ENCODE assay signal across 22 cellular contexts in genomic region chr6:15319677-15320076, GRCh38.
DNase-seq lines count a peak whose midpoint lies in the region; ATAC-seq, FAIRE-seq and TF ChIP-seq lines count a peak whose summit lies in the region.
"Had no signal": no experiment of that assay in that cellular context is flagged by ENCODE, and none has a peak within 500 bp of the region (broad histone marks: within the 10 kb centered on the region; RNA-seq: fewer than 3 reads in every experiment).

No MANE protein-coding gene starts in this region.

- no peak for DNase-seq in activated T-cell treated with anti-CD3 and anti-CD28 coated beads, Interleukin-2, amount 50 U/mL, for 24 hours
- DNase-seq in activated T-cell treated with anti-CD3 and anti-CD28 coated beads for 4 hours (no peak), NCI-H526 treated with DMSO at 0.1 percent for 48 hours (lab: John Stamatoyannopoulos, UW) (peak; percentile 23), GM12878 (ENCODE audit: low read depth, low spot score) (no peak), sigmoid colon (no peak), T-helper 1 cell (no peak)
- DNase-seq: activated CD4-positive, alpha-beta T cell treated with anti-CD3 and anti-CD28 coated beads for 48 hours; activated CD8-positive, alpha-beta memory T cell treated with anti-CD3 and anti-CD28 coated beads, Interleukin-2, amount 50 U/mL, for 4 hours; Caco-2; cerebellar nuclear complex; HCEC 1CT; kidney; mucosa of descending colon; NCI-H1092 treated with DMSO at 0.1 percent for 48 hours; NCI-H1930; SJCRH30 had no signal

- ATAC-seq in GM12878 (peak; percentile 10), HG02763 (IDR thresholded peaks at IDR 0.05; ENCODE audit: unreplicated experiment) (no peak)
- ATAC-seq: mucosa of descending colon had no signal

- peaks cover 94% of the 10 kb centered on the region for H3K4me1 Mint-ChIP-seq in activated T-cell treated with anti-CD3 and anti-CD28 coated beads, Interleukin-2, amount 50 U/mL, for 24 hours (ENCODE audit: low read depth)

- no peaks in the 10 kb centered on the region for H4K20me1 ChIP-seq in GM12878 (ENCODE audit: control insufficient read depth, insufficient read depth)

- H3K9me3 ChIP-seq in GM12878 (replicated peaks; ENCODE audit: control insufficient read depth, insufficient read depth, low read length) (no peaks in the 10 kb centered on the region; the same call in 2 of the 3 replicates), neutrophil (no peaks in the 10 kb centered on the region), sigmoid colon (no peaks in the 10 kb centered on the region)
- H3K9me3 ChIP-seq: Caco-2, mucosa of descending colon, SJCRH30, suprapubic skin had no signal

- peak overlapping the region; percentile 76 for H3K4me2 ChIP-seq in GM12878 (ENCODE audit: control insufficient read depth, insufficient read depth)

- peak overlapping the region; percentile 21; the same call in 1 of the 2 replicates for H3K9ac ChIP-seq in GM12878 (ENCODE audit: control insufficient read depth, insufficient read depth, low read length)

- H3K36me3 ChIP-seq in GM12878 (ENCODE audit: control insufficient read depth in 2 of 2, insufficient read depth in 2 of 2, low read length in 1 of 2) (no peaks in the 10 kb centered on the region; a peak in 1 of 4 replicates), neutrophil (no peaks in the 10 kb centered on the region), sigmoid colon (no peaks in the 10 kb centered on the region)
- H3K36me3 ChIP-seq: SJCRH30, suprapubic skin had no signal

- peak overlapping the region; percentile 83 for H3K27ac Mint-ChIP-seq in activated T-cell treated with anti-CD3 and anti-CD28 coated beads, Interleukin-2, amount 50 U/mL, for 24 hours

- TF ChIP-seq POLR2A in GM12878 (IDR thresholded peaks at IDR 0.05; ENCODE audit: low read depth, low read length), result no peak
- TF ChIP-seq POLR2A in sigmoid colon (IDR thresholded peaks at IDR 0.05), result no peak

- no peak overlapping the region for H2AFZ ChIP-seq in GM12878 (ENCODE audit: control insufficient read depth, low read depth, low read length)

- H3K4me3 ChIP-seq in GM12878, result peak overlapping the region; percentile 44; the same call in 1 of the 2 replicates
- no peak overlapping the region for H3K4me3 ChIP-seq in neutrophil (ENCODE audit: low read depth in 1 of 2, low read length in 1 of 2)
- no peak overlapping the region for H3K4me3 ChIP-seq in sigmoid colon
- H3K4me3 ChIP-seq: mucosa of descending colon, SJCRH30, skin epidermis, suprapubic skin had no signal

- no peaks in the 10 kb centered on the region for H3K27me3 Mint-ChIP-seq in activated T-cell treated with anti-CD3 and anti-CD28 coated beads, Interleukin-2, amount 50 U/mL, for 24 hours

- CTCF ChIA-PET in GM12878 (lab: Yijun Ruan, JAX), result interaction anchor here (1.2 to 14.2 kb wide), 5 partner anchors 14 to 115 kb away, joined by 3 to 146 read pairs (median 5); no protein-coding TSS in a partner anchor

- FAIRE-seq in GM12878 (lab: Jason Lieb, UNC), result no peak
- FAIRE-seq: kidney, RCC 7860, TTC549 had no signal

- no peaks in the 10 kb centered on the region for H3K9me3 Mint-ChIP-seq in activated T-cell treated with anti-CD3 and anti-CD28 coated beads, Interleukin-2, amount 50 U/mL, for 24 hours

- no peak for TF ChIP-seq RAD21 in GM12878 (IDR thresholded peaks at IDR 0.05; ENCODE audit: insufficient read depth, low read depth, low read length)

- intact Hi-C loops in GM12878 (cut with micrococcal nuclease; ENCODE audit: unreplicated experiment) (loop anchor here (10.0 kb wide), 1 partner anchor 305 kb away; no protein-coding TSS in a partner anchor), sigmoid colon (cut with DNase I) (no loop called here)

- H3K27me3 ChIP-seq in GM12878 (replicated peaks in 1 of 2; ENCODE audit: control insufficient read depth in 2 of 2, insufficient read depth in 2 of 2, low read length in 1 of 2) (no peaks in the 10 kb centered on the region), neutrophil (no peaks in the 10 kb centered on the region), sigmoid colon (no peaks in the 10 kb centered on the region)
- H3K27me3 ChIP-seq: SJCRH30, suprapubic skin had no signal

- TF ChIP-seq CTCF in GM12878 (IDR thresholded peaks at IDR 0.05 in 2 of 3, conservative IDR thresholded peaks at IDR 0.05 in 1 of 3; ENCODE audit: control insufficient read depth in 2 of 3, extremely low read depth in 1 of 3, insufficient read depth in 1 of 3, low read depth in 3 of 3, low read length in 3 of 3) (no peak), neutrophil (IDR thresholded peaks at IDR 0.05) (no peak), sigmoid colon (IDR thresholded peaks at IDR 0.05) (no peak)

- H3K4me3 Mint-ChIP-seq in activated T-cell treated with anti-CD3 and anti-CD28 coated beads, Interleukin-2, amount 50 U/mL, for 24 hours, result no peak overlapping the region

- H3K27ac ChIP-seq in GM12878 (ENCODE audit: control insufficient read depth, insufficient read depth), result peak overlapping the region; percentile 82
- peak overlapping the region; percentile 8 for H3K27ac ChIP-seq in neutrophil
- H3K27ac ChIP-seq in sigmoid colon, result no peak overlapping the region
- H3K27ac ChIP-seq: SJCRH30, skin epidermis, suprapubic skin had no signal

- in situ Hi-C loops in GM12878 (cut with MboI), result no loop called here

- peaks cover 67% of the 10 kb centered on the region for H3K4me1 ChIP-seq in GM12878 (ENCODE audit: control insufficient read depth, insufficient read depth, low read length)
- peaks cover 18 to 52% of the 10 kb centered on the region in 2 experiments for H3K4me1 ChIP-seq in neutrophil (ENCODE audit: control insufficient read depth in 1 of 2, insufficient read depth in 1 of 2, low read depth in 1 of 2, low read length in 1 of 2)
- H3K4me1 ChIP-seq in sigmoid colon, result peaks cover 0 to 35% (median 18%) of the 10 kb centered on the region in 4 donors

- RAD21 ChIA-PET in GM12878 (lab: Charles Lee; ENCODE audit: unreplicated experiment), result interaction anchor here (0.8 to 9.3 kb wide), 13 partner anchors 8 to 115 kb away, joined by 3 to 75 read pairs (median 5); partner anchors contain the start of gene JARID2

- BruUV-seq in GM12878 (replicated peaks; lab: Mats Ljungman, UMichigan), result no TSS peak

- SMC1A ChIA-PET in GM12878 (lab: Charles Lee; ENCODE audit: uncharacterized antibody, unreplicated experiment), result interaction anchor here (0.8 to 13.2 kb wide), 14 partner anchors 10 to 103 kb away, joined by 3 to 301 read pairs (median 10); no protein-coding TSS in a partner anchor

- peaks cover 96% of the 10 kb centered on the region for H3K79me2 ChIP-seq in GM12878 (ENCODE audit: control insufficient read depth, insufficient read depth, low read length)

- H3K36me3 Mint-ChIP-seq in activated T-cell treated with anti-CD3 and anti-CD28 coated beads, Interleukin-2, amount 50 U/mL, for 24 hours (ENCODE audit: low read depth), result peaks cover 52% of the 10 kb centered on the region

- WGBS in GM12878 (ENCODE audit: insufficient coverage, insufficient replicate concordance, low lambda C conversion rate, missing lambda C conversion rate), result 80% methylated on average over 3 of the region's 3 CpGs
- 84 to 87% methylated on average over 3 of the region's 3 CpGs for WGBS in sigmoid colon, 2 donors

- TF ChIP-seq EP300 in GM12878 (IDR thresholded peaks at IDR 0.05; ENCODE audit: borderline replicate concordance in 1 of 2, control insufficient read depth in 1 of 2, low read depth in 2 of 2, low read length in 2 of 2), result no peak
- no peak for TF ChIP-seq EP300 in sigmoid colon (IDR thresholded peaks at IDR 0.05)

- POLR2A ChIA-PET in GM12878 (lab: Charles Lee), result interaction anchor here (1.0 to 3.3 kb wide), 9 partner anchors 11 to 66 kb away, joined by 3 to 13 read pairs (median 4); no protein-coding TSS in a partner anchor

TF ChIP-seq in GM12878, 131 proteins besides CTCF, POLR2A, EP300 and RAD21:
- TF ChIP-seq HDGF (IDR thresholded peaks at IDR 0.05) (no peak), IKZF1 (conservative IDR thresholded peaks at IDR 0.05) (no peak), ATF3 (IDR thresholded peaks at IDR 0.05; ENCODE audit: borderline replicate concordance, extremely low read depth, low read depth, low read length) (no peak), NBN (IDR thresholded peaks at IDR 0.05) (no peak), NR2C2 (IDR thresholded peaks at IDR 0.05; ENCODE audit: borderline replicate concordance, control insufficient read depth, insufficient read length, low read depth) (no peak), ZBTB11 (CRISPR knock-in tag; IDR thresholded peaks at IDR 0.05) (no peak), CHD4 (IDR thresholded peaks at IDR 0.05) (no peak)
TF ChIP-seq in GM12878: peak in this region for 0.

Comparison
In these comparisons a context has a peak if more than half of its experiments do, and no peak if none do; other contexts are left out.
1. H3K27ac ChIP-seq: peak in GM12878 (single experiment) and neutrophil (single experiment); none in sigmoid colon (0 of 4).